23 cellular contexts compared by ENCODE assay signal in the genomic region with DNA sequence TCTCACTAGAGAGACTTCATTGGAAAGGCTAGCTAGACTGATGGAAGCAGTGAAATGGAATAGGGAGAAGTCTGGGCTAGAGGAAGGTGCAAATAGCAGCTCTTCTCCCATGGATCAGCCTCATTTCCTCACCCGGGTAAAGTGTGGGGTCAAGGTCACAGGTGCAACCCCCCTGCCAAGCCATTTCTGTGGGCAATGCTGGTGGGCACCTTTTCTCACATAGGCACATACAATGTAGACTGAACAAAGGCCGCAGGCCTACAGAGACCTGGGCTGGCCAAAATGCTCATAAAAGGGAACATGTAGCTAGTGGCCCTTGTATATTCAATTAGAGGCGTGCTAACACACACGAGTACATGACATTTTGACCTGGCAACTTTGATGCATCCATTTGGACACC.
DNase-seq lines count a peak whose midpoint lies in the region; TF ChIP-seq lines count a peak whose summit lies in the region.
"Had no signal": no experiment of that assay in that cellular context is flagged by ENCODE, and none has a peak within 500 bp of the region (broad histone marks: within the 10 kb centered on the region; RNA-seq: fewer than 3 reads in every experiment).

No MANE protein-coding gene starts in this region.

- H3K9ac ChIP-seq in colonic mucosa (ENCODE audit: low read depth in 2 of 2, low read length in 2 of 2), result no peak overlapping the region
- H3K9ac ChIP-seq: BLaER1 treated with 17β-estradiol and CSF1 and Interleukin-3, amounts not matched to agents 10 nM and 100 nM had no signal

- DNase-seq in LNCaP clone FGC (ENCODE audit: low read depth) (peak; percentile 46), esophagus muscularis mucosa (ENCODE audit: extremely low spot score) (no peak), osteocyte (ENCODE audit: extremely low spot score, unreplicated experiment) (peak; percentile 66), spleen (peak; percentile 39), colonic mucosa (no peak), NCI-H1417 (lab: John Stamatoyannopoulos, UW) (no peak)
- DNase-seq in activated CD8-positive, alpha-beta memory T cell treated with anti-CD3 and anti-CD28 coated beads, Interleukin-2, amount 50 U/mL, for 4 hours, result no peak
- DNase-seq: 8988T; ACHN; AML-193; BE2C; CD4-positive, alpha-beta T cell; CD8-positive, alpha-beta memory T cell; DMS 273 treated with DMSO at 0.1 percent for 48 hours; DMS79; EL; GF-D8; GOT3; HFFc6 had no signal

- H3K4me3 ChIP-seq in LNCaP clone FGC (ENCODE audit: low read depth, low read length) (no peak overlapping the region), esophagus muscularis mucosa (no peak overlapping the region), spleen (no peak overlapping the region), colonic mucosa (no peak overlapping the region)
- H3K4me3 ChIP-seq: A549; BLaER1 treated with 17β-estradiol and CSF1 and Interleukin-3, amounts not matched to agents 10 nM and 100 nM; HAP-1 had no signal

- WGBS in esophagus muscularis mucosa, result 60% methylated on average over 4 of the region's 4 CpGs
- 62 to 97% (median 81%) methylated on average over 4 of the region's 4 CpGs for WGBS in spleen, 5 donors

- no peak overlapping the region for H3K4me3 Mint-ChIP-seq in osteocyte (ENCODE audit: unreplicated experiment)
- H3K4me3 Mint-ChIP-seq: CD14-positive monocyte; CD4-positive, alpha-beta T cell; CD8-positive, alpha-beta memory T cell; HFFc6 had no signal

- peaks cover 1% of the 10 kb centered on the region for H3K27me3 Mint-ChIP-seq in osteocyte (ENCODE audit: unreplicated experiment)
- H3K27me3 Mint-ChIP-seq: CD4-positive, alpha-beta T cell had no signal

- no peak overlapping the region for H3K27ac Mint-ChIP-seq in osteocyte (ENCODE audit: unreplicated experiment)
- H3K27ac Mint-ChIP-seq: CD14-positive monocyte; CD4-positive, alpha-beta T cell; CD8-positive, alpha-beta memory T cell; HFFc6 had no signal

- no peaks in the 10 kb centered on the region for H3K27me3 ChIP-seq in esophagus muscularis mucosa
- H3K27me3 ChIP-seq in spleen (replicated peaks in 1 of 7), result no peaks in the 10 kb centered on the region
- H3K27me3 ChIP-seq in colonic mucosa, result peaks cover 3% of the 10 kb centered on the region
- H3K27me3 ChIP-seq: BE2C had no signal

- TF ChIP-seq CTCF in LNCaP clone FGC (IDR thresholded peaks at IDR 0.05; ENCODE audit: control insufficient read depth, extremely low read depth, insufficient read depth) (no peak), esophagus muscularis mucosa (IDR thresholded peaks at IDR 0.05) (no peak), osteocyte (IDR thresholded peaks at IDR 0.05) (no peak), spleen (IDR thresholded peaks at IDR 0.05 in 8 of 11, conservative IDR thresholded peaks at IDR 0.05 in 3 of 11) (no peak), colonic mucosa (IDR thresholded peaks at IDR 0.05) (no peak)

- no peak for TF ChIP-seq EP300 in esophagus muscularis mucosa (IDR thresholded peaks at IDR 0.05)

- peaks cover 5% of the 10 kb centered on the region for H3K9me3 Mint-ChIP-seq in osteocyte (ENCODE audit: unreplicated experiment)
- H3K9me3 Mint-ChIP-seq: CD4-positive, alpha-beta T cell; CD8-positive, alpha-beta memory T cell; HFFc6 had no signal

- H3K27ac ChIP-seq in esophagus muscularis mucosa (replicated peaks in 1 of 4) (peak overlapping the region in 3 of 4 donors; percentile 36 to 71 (median 59)), spleen (peak overlapping the region in 2 of 8 donors; percentile 30 to 31), colonic mucosa (no peak overlapping the region)
- H3K27ac ChIP-seq: A549; BLaER1 treated with 17β-estradiol and CSF1 and Interleukin-3, amounts not matched to agents 10 nM and 100 nM had no signal

- H3K9me3 ChIP-seq in esophagus muscularis mucosa, result no peaks in the 10 kb centered on the region
- H3K9me3 ChIP-seq in spleen, result no peaks in the 10 kb centered on the region
- no peaks in the 10 kb centered on the region for H3K9me3 ChIP-seq in colonic mucosa
- H3K9me3 ChIP-seq: A549, BE2C, HAP-1 had no signal

- no peaks in the 10 kb centered on the region for H3K4me1 Mint-ChIP-seq in osteocyte (ENCODE audit: unreplicated experiment)
- H3K4me1 Mint-ChIP-seq: CD14-positive monocyte; CD8-positive, alpha-beta memory T cell had no signal

- H3K36me3 ChIP-seq in esophagus muscularis mucosa (no peaks in the 10 kb centered on the region), spleen (no peaks in the 10 kb centered on the region), colonic mucosa (no peaks in the 10 kb centered on the region)
- H3K36me3 ChIP-seq: BE2C; BLaER1 treated with 17β-estradiol and CSF1 and Interleukin-3, amounts not matched to agents 10 nM and 100 nM; HAP-1 had no signal

- intact Hi-C loops in esophagus muscularis mucosa (cut with DNase I) (no loop called here), spleen (cut with DNase I; ENCODE audit: low total_unique reads) (no loop called here), colonic mucosa (cut with DNase I) (no loop called here)

- H3K4me1 ChIP-seq in esophagus muscularis mucosa (peaks cover under 1 to 69% (median 49%) of the 10 kb centered on the region in 4 donors), spleen (no peaks in the 10 kb centered on the region), colonic mucosa (no peaks in the 10 kb centered on the region)
- H3K4me1 ChIP-seq: A549, BE2C, HAP-1 had no signal

- no peaks in the 10 kb centered on the region for H3K36me3 Mint-ChIP-seq in osteocyte (ENCODE audit: unreplicated experiment)
- H3K36me3 Mint-ChIP-seq: CD14-positive monocyte; CD8-positive, alpha-beta memory T cell had no signal

- TF ChIP-seq POLR2A in esophagus muscularis mucosa (IDR thresholded peaks at IDR 0.05; ENCODE audit: low read depth), result no peak
- no peak for TF ChIP-seq POLR2A in spleen (IDR thresholded peaks at IDR 0.05)

Comparison
In these comparisons a context has a peak if more than half of its experiments do, and no peak if none do; other contexts are left out.
1. DNase-seq: peak in LNCaP clone FGC (single experiment), osteocyte (single experiment) and spleen (single experiment); none in esophagus muscularis mucosa (single experiment), colonic mucosa (single experiment), activated CD8-positive, alpha-beta memory T cell treated with anti-CD3 and anti-CD28 coated beads, Interleukin-2, amount 50 U/mL, for 4 hours (single experiment) and NCI-H1417 (0 of 3).